Comparison of ENCODE assay signal across 16 cellular contexts in the genomic region with DNA sequence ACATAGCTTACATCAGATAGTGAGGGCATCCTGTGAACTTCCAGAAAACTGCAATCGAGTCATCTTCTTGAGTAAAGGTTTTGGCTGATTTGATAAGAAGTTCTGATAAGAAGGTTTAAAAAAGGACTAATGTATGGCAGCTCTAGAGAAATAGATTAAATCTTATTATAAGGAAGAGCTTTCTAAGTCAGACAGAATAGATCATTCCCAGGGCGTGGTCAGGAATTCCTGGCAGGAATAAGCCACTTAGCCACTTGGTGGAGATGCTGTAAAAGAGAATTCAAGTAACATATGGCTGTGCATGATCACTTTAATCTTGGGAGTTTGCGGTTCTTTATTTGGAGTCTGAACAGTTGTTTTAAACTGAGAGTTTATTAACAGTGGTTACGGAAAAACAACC. TPM values are rescaled to one million over a fixed set of nuclear protein-coding genes. Genes with fewer than 3 reads are reported as not detected.
DNase-seq lines count a peak whose midpoint lies in the region; ATAC-seq and TF ChIP-seq lines count a peak whose summit lies in the region.
"Had no signal": no experiment of that assay in that cellular context is flagged by ENCODE, and none has a peak within 500 bp of the region (broad histone marks: within the 10 kb centered on the region; RNA-seq: fewer than 3 reads in every experiment).

No MANE protein-coding gene starts in this region.

- CTCF ChIA-PET in BJ (lab: Yijun Ruan, JAX) = interaction anchor here (1.5 to 1.8 kb wide), 3 partner anchors 9 to 248 kb away, joined by 5 to 13 read pairs (median 6); partner anchors contain the start of gene LPCAT4

- H3K4me3 ChIP-seq in BJ (ENCODE audit: low read depth, low read length) (no peak overlapping the region), RWPE2 (ENCODE audit: severe bottlenecking) (no peak overlapping the region), fibroblast of the aortic adventitia (ENCODE audit: low read depth, low read length) (no peak overlapping the region)
- H3K4me3 ChIP-seq: ovary, Peyer's patch had no signal

- POLR2A ChIA-PET in BJ (lab: Charles Lee) = interaction anchor here (0.6 kb wide), 1 partner anchor 15 kb away, joined by 3 read pairs; no protein-coding TSS in a partner anchor

- H3K36me3 ChIP-seq in BJ (ENCODE audit: control insufficient read depth, insufficient read depth, low read length) (no peaks in the 10 kb centered on the region), RWPE2 (ENCODE audit: low read depth) (no peaks in the 10 kb centered on the region)
- H3K36me3 ChIP-seq: ovary, Peyer's patch had no signal

- ATAC-seq in RWPE2 (ENCODE audit: low read depth) (peak; percentile 59), HG03175 (IDR thresholded peaks at IDR 0.05; ENCODE audit: unreplicated experiment) (no peak)
- ATAC-seq: activated CD8-positive, alpha-beta T cell treated with anti-CD3 and anti-CD28 coated beads for 36 hours; activated T-helper 17 cell treated with anti-CD3 and anti-CD28 coated beads, Interleukin-2, amount 50 U/mL, for 72 hours had no signal

- H3K9me3 ChIP-seq in RWPE2 (ENCODE audit: severe bottlenecking) = no peaks in the 10 kb centered on the region
- H3K9me3 ChIP-seq: ovary, Peyer's patch had no signal

- peaks cover 9% of the 10 kb centered on the region for H3K4me1 ChIP-seq in RWPE2 (ENCODE audit: insufficient read depth, poor library complexity, severe bottlenecking)
- H3K4me1 ChIP-seq: Peyer's patch had no signal

- TF ChIP-seq CTCF in BJ (IDR thresholded peaks at IDR 0.05; ENCODE audit: insufficient read depth, low read depth, low read length) (0 out of 2 replicates have a peak, but pooled peaks have one; percentile 18), RWPE2 (IDR thresholded peaks at IDR 0.05; ENCODE audit: poor library complexity, severe bottlenecking) (peak; percentile 66), fibroblast of the aortic adventitia (IDR thresholded peaks at IDR 0.05; ENCODE audit: insufficient read depth, low read length) (no peak)

- no peak overlapping the region for H3K27ac ChIP-seq in RWPE2 (ENCODE audit: poor library complexity, severe bottlenecking)
- H3K27ac ChIP-seq: ovary, Peyer's patch had no signal

- H3K27me3 ChIP-seq in BJ (ENCODE audit: control insufficient read depth, insufficient read depth, low read length) (no peaks in the 10 kb centered on the region; the same call in 1 of the 2 replicates), RWPE2 (ENCODE audit: insufficient read depth, poor library complexity, severe bottlenecking) (no peaks in the 10 kb centered on the region)
- H3K27me3 ChIP-seq: ovary, Peyer's patch had no signal

- DNase-seq in BJ (ENCODE audit: low read depth) = no peak
- DNase-seq in HT-29 (ENCODE audit: low spot score) = peak; percentile 22
- DNase-seq in RWPE2 (ENCODE audit: low spot score) = no peak
- DNase-seq in fibroblast of the aortic adventitia (ENCODE audit: low read depth) = peak; percentile 28
- DNase-seq in stimulated activated CD4-positive, alpha-beta T cell treated with anti-CD3 and anti-CD28 coated beads, Interleukin-4, amount 100 ng/mL, for 4 hours = no peak
- no peak for DNase-seq in GM19240 (ENCODE audit: insufficient read length, low spot score)
- no peak for DNase-seq in HPDE6-E6E7 (ENCODE audit: extremely low spot score)
- DNase-seq: activated CD8-positive, alpha-beta T cell treated with anti-CD3 and anti-CD28 coated beads for 36 hours; aorta; foreskin melanocyte; NCI-H1417; ovary; Peyer's patch; stimulated activated CD4-positive, alpha-beta T cell treated with anti-CD3 and anti-CD28 coated beads, Interleukin-12 subunit alpha, Interleukin-12 subunit beta, amount 100 ng/mL, for 4 hours had no signal

RNA-seq across cellular contexts. Expression of gene PGBD4, which starts 17.4 kb away (rescaled TPM):
- polyA plus RNA-seq in BJ (2011; rRNA removed) = 0.77 and 1.3 TPM in 2 replicates
- 0.87 and 0.90 TPM in 2 replicates for polyA minus RNA-seq in BJ (2011; rRNA and poly(A)+ RNA removed)
- 1.5 and 1.7 TPM in 2 replicates for total RNA-seq in HT-29 (2014; rRNA removed; shearing (Covaris generic))
- total RNA-seq in fibroblast of the aortic adventitia (ENCODE audit: low replicate concordance) = 1.6 and 2.2 TPM in 2 replicates

RNA-seq across cellular contexts. Expression of gene EMC7, which starts 17.6 kb away (rescaled TPM):
- 80.8 and 126 TPM in 2 replicates for polyA plus RNA-seq in BJ (2011; rRNA removed)
- 10.1 and 13.3 TPM in 2 replicates for polyA minus RNA-seq in BJ (2011; rRNA and poly(A)+ RNA removed)
- total RNA-seq in HT-29 (2014; rRNA removed; shearing (Covaris generic)) = 28.1 and 32.0 TPM in 2 replicates
- 26.0 and 46.6 TPM in 2 replicates for total RNA-seq in fibroblast of the aortic adventitia (ENCODE audit: low replicate concordance)

Comparison
In these comparisons a context has a peak if more than half of its experiments do, and no peak if none do; other contexts are left out.
1. DNase-seq: peak in HT-29 (single experiment) and fibroblast of the aortic adventitia (single experiment); none in BJ (single experiment), RWPE2 (single experiment), stimulated activated CD4-positive, alpha-beta T cell treated with anti-CD3 and anti-CD28 coated beads, Interleukin-4, amount 100 ng/mL, for 4 hours (0 of 2), GM19240 (single experiment) and HPDE6-E6E7 (single experiment).